ENCODE assay signal across 8 cellular contexts in genomic region chr12:14260011-14260993, GRCh38.
DNase-seq lines count a peak whose midpoint lies in the region; ATAC-seq, FAIRE-seq and TF ChIP-seq lines count a peak whose summit lies in the region.

No MANE protein-coding gene starts in this region.

- peaks cover 0 to 55% of the 10 kb centered on the region in 2 donors for H3K4me1 ChIP-seq in right atrium auricular region
- H3K4me1 ChIP-seq in pancreas: peaks cover 16 to 39% (median 28%) of the 10 kb centered on the region in 3 donors

- WGBS in pancreas, 2 donors: 16 to 18% methylated on average over 31 of the region's 31 CpGs

- H3K27me3 ChIP-seq in right atrium auricular region (no peaks in the 10 kb centered on the region), pancreas (no peaks in the 10 kb centered on the region)

- TF ChIP-seq CTCF in CD14-positive monocyte (IDR thresholded peaks at IDR 0.05) (no peak), right atrium auricular region (IDR thresholded peaks at IDR 0.05) (no peak), pancreas (IDR thresholded peaks at IDR 0.05) (no peak)

- H3K36me3 ChIP-seq in right atrium auricular region (no peaks in the 10 kb centered on the region), pancreas (no peaks in the 10 kb centered on the region)

- ATAC-seq in pancreas: peak; percentile 49 to 63 (median 54)
- no peak for ATAC-seq in GM19395 (IDR thresholded peaks at IDR 0.05; ENCODE audit: unreplicated experiment)
- ATAC-seq in HG02678 (IDR thresholded peaks at IDR 0.05; ENCODE audit: unreplicated experiment): no peak
- no peak for ATAC-seq in HG03159 (IDR thresholded peaks at IDR 0.05; ENCODE audit: unreplicated experiment)

- H3K27ac Mint-ChIP-seq in CD14-positive monocyte: peak overlapping the region; percentile 96 to 99 (median 98)

- H3K27ac ChIP-seq in angular gyrus (ENCODE audit: low read depth, low read length) (peak overlapping the region; percentile 89), right atrium auricular region (peak overlapping the region; percentile 84 to 86), pancreas (peak overlapping the region; percentile 58 to 93 (median 82))

- peaks cover 0 to 3% (median 0%) of the 10 kb centered on the region in 3 donors for H3K27me3 Mint-ChIP-seq in CD14-positive monocyte (ENCODE audit: low read depth in 3 of 3)

- peaks cover 83% of the 10 kb centered on the region for H3K4me1 Mint-ChIP-seq in CD14-positive monocyte

- peak; percentile 83 for DNase-seq in CD14-positive monocyte (ENCODE audit: low spot score)
- peak; percentile 31 for DNase-seq in MV-4-11 (lab: John Stamatoyannopoulos, UW)
- DNase-seq in right atrium auricular region (ENCODE audit: low spot score): peak; percentile 97
- DNase-seq in pancreas: peak; percentile 86 to 94 (median 92)

- H3K36me3 Mint-ChIP-seq in CD14-positive monocyte: peaks cover 6 to 14% of the 10 kb centered on the region in 2 donors

- intact Hi-C loops in CD14-positive monocyte (cut with micrococcal nuclease) (no loop called here), pancreas (cut with DNase I) (no loop called here)

- H3K4me3 ChIP-seq in right atrium auricular region: peak overlapping the region in 1 of 2 donors; percentile 31
- H3K4me3 ChIP-seq in pancreas: peak overlapping the region in 2 of 4 donors; percentile 11 to 16

- H3K4me3 Mint-ChIP-seq in CD14-positive monocyte: peak overlapping the region; percentile 60 to 67

- H3K9me3 Mint-ChIP-seq in CD14-positive monocyte: peaks cover 13 to 36% (median 29%) of the 10 kb centered on the region in 7 donors

- H3K9me3 ChIP-seq in right atrium auricular region (peaks cover 0 to 15% of the 10 kb centered on the region in 2 donors), pancreas (no peaks in the 10 kb centered on the region)

- no peak for FAIRE-seq in pancreas (lab: Jason Lieb, UNC)

Comparison
In these comparisons a context has a peak if more than half of its experiments do, and no peak if none do; other contexts are left out.
1. DNase-seq: peak in every context shown above with its lines; median percentile 97 in right atrium auricular region; 92 in pancreas; 83 in CD14-positive monocyte; 31 in MV-4-11.
2. ATAC-seq: peak in pancreas (4 of 4); none in GM19395 (single experiment), HG02678 (single experiment) and HG03159 (single experiment).
3. Peak in every context shown above with its lines, with median percentiles within 50 percentile points of each other: H3K27ac ChIP-seq.